In the genomic region with DNA sequence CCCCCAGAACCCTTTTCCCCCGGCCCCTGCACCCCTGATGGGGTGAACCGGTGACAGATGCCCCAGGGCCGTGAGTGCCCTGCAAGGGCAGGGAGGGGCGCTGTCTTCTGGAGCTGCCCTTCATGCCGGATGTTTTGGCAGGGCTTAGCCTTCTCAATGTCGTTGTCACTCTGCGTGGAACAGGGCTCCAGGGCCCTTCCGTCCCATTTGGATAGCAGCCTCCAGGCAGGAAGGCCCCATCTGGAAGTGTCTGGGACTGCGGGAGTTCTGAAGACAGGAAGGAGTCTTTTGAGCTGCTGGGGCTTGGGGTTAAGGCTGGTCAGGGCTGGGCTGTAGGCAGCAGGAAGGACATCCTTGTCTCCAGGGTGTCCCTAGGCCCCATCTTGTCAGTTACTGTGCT, we compare ENCODE assay signal across 1 cellular context.
TF ChIP-seq lines count a peak whose summit lies in the region.

No MANE protein-coding gene starts in this region.

TF ChIP-seq in GM23338, 12 proteins besides CTCF, POLR2A, EP300 and RAD21 (continued from another document):
- TF ChIP-seq, protein P1, sequence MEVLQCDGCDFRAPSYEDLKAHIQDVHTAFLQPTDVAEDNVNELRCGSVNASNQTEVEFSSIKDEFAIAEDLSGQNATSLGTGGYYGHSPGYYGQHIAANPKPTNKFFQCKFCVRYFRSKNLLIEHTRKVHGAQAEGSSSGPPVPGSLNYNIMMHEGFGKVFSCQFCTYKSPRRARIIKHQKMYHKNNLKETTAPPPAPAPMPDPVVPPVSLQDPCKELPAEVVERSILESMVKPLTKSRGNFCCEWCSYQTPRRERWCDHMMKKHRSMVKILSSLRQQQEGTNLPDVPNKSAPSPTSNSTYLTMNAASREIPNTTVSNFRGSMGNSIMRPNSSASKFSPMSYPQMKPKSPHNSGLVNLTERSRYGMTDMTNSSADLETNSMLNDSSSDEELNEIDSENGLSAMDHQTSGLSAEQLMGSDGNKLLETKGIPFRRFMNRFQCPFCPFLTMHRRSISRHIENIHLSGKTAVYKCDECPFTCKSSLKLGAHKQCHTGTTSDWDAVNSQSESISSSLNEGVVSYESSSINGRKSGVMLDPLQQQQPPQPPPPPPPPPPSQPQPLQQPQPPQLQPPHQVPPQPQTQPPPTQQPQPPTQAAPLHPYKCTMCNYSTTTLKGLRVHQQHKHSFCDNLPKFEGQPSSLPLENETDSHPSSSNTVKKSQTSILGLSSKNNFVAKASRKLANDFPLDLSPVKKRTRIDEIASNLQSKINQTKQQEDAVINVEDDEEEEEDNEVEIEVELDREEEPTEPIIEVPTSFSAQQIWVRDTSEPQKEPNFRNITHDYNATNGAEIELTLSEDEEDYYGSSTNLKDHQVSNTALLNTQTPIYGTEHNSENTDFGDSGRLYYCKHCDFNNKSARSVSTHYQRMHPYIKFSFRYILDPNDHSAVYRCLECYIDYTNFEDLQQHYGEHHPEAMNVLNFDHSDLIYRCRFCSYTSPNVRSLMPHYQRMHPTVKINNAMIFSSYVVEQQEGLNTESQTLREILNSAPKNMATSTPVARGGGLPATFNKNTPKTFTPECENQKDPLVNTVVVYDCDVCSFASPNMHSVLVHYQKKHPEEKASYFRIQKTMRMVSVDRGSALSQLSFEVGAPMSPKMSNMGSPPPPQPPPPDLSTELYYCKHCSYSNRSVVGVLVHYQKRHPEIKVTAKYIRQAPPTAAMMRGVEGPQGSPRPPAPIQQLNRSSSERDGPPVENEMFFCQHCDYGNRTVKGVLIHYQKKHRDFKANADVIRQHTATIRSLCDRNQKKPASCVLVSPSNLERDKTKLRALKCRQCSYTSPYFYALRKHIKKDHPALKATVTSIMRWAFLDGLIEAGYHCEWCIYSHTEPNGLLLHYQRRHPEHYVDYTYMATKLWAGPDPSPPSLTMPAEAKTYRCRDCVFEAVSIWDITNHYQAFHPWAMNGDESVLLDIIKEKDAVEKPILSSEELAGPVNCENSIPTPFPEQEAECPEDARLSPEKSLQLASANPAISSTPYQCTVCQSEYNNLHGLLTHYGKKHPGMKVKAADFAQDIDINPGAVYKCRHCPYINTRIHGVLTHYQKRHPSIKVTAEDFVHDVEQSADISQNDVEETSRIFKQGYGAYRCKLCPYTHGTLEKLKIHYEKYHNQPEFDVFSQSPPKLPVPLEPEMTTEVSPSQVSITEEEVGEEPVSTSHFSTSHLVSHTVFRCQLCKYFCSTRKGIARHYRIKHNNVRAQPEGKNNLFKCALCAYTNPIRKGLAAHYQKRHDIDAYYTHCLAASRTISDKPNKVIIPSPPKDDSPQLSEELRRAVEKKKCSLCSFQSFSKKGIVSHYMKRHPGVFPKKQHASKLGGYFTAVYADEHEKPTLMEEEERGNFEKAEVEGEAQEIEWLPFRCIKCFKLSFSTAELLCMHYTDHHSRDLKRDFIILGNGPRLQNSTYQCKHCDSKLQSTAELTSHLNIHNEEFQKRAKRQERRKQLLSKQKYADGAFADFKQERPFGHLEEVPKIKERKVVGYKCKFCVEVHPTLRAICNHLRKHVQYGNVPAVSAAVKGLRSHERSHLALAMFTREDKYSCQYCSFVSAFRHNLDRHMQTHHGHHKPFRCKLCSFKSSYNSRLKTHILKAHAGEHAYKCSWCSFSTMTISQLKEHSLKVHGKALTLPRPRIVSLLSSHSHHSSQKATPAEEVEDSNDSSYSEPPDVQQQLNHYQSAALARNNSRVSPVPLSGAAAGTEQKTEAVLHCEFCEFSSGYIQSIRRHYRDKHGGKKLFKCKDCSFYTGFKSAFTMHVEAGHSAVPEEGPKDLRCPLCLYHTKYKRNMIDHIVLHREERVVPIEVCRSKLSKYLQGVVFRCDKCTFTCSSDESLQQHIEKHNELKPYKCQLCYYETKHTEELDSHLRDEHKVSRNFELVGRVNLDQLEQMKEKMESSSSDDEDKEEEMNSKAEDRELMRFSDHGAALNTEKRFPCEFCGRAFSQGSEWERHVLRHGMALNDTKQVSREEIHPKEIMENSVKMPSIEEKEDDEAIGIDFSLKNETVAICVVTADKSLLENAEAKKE (CRISPR knock-in tag; IDR thresholded peaks at IDR 0.05): no peak
- TF ChIP-seq, protein P2, sequence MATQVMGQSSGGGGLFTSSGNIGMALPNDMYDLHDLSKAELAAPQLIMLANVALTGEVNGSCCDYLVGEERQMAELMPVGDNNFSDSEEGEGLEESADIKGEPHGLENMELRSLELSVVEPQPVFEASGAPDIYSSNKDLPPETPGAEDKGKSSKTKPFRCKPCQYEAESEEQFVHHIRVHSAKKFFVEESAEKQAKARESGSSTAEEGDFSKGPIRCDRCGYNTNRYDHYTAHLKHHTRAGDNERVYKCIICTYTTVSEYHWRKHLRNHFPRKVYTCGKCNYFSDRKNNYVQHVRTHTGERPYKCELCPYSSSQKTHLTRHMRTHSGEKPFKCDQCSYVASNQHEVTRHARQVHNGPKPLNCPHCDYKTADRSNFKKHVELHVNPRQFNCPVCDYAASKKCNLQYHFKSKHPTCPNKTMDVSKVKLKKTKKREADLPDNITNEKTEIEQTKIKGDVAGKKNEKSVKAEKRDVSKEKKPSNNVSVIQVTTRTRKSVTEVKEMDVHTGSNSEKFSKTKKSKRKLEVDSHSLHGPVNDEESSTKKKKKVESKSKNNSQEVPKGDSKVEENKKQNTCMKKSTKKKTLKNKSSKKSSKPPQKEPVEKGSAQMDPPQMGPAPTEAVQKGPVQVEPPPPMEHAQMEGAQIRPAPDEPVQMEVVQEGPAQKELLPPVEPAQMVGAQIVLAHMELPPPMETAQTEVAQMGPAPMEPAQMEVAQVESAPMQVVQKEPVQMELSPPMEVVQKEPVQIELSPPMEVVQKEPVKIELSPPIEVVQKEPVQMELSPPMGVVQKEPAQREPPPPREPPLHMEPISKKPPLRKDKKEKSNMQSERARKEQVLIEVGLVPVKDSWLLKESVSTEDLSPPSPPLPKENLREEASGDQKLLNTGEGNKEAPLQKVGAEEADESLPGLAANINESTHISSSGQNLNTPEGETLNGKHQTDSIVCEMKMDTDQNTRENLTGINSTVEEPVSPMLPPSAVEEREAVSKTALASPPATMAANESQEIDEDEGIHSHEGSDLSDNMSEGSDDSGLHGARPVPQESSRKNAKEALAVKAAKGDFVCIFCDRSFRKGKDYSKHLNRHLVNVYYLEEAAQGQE (IDR thresholded peaks at IDR 0.05; ENCODE audit: unreplicated experiment): no peak
